8 cellular contexts compared by ENCODE assay signal in genomic region chr10:119131512-119132240, GRCh38. TPM values are rescaled to one million over a fixed set of nuclear protein-coding genes. Genes with fewer than 3 reads are reported as not detected.
DNase-seq lines count a peak whose midpoint lies in the region; ATAC-seq and TF ChIP-seq lines count a peak whose summit lies in the region.

No MANE protein-coding gene starts in this region.

- peaks cover 44% of the 10 kb centered on the region for H3K4me1 Mint-ChIP-seq in activated naive CD4-positive, alpha-beta T cell treated with anti-CD3 and anti-CD28 coated beads for 36 hours (ENCODE audit: low read depth)
- peaks cover 26 to 40% of the 10 kb centered on the region in 2 donors for H3K4me1 Mint-ChIP-seq in stimulated activated naive B cell treated with anti-CD40 and anti-IgM and Interleukin-4, amounts not matched to agents 10 μg/mL and 1 μg/mL and 100 μg/mL, for 72 hours

- peak; percentile 37 for DNase-seq in NCI-H2029 treated with DMSO at 0.1 percent for 48 hours (lab: John Stamatoyannopoulos, UW)
- DNase-seq in activated naive CD4-positive, alpha-beta T cell treated with anti-CD3 and anti-CD28 coated beads for 36 hours: peak; percentile 80
- peak; percentile 51 for DNase-seq in inferior parietal cortex (ENCODE audit: extremely low spot score)
- DNase-seq in stimulated activated naive B cell treated with anti-CD40 and anti-IgM and Interleukin-4, amounts not matched to agents 10 μg/mL and 1 μg/mL and 100 μg/mL, for 72 hours: peak; percentile 24
- no peak for DNase-seq in DMS 273 (lab: John Stamatoyannopoulos, UW; ENCODE audit: unreplicated experiment)

- H3K4me1 ChIP-seq in DOHH2 (ENCODE audit: control insufficient read depth, low read length): peaks cover 30% of the 10 kb centered on the region

- no peaks in the 10 kb centered on the region for H3K9me3 ChIP-seq in DOHH2 (ENCODE audit: control insufficient read depth, insufficient read depth, low read length)

- H3K27ac Mint-ChIP-seq in activated naive CD4-positive, alpha-beta T cell treated with anti-CD3 and anti-CD28 coated beads for 36 hours: peak overlapping the region; percentile 99
- H3K27ac Mint-ChIP-seq in stimulated activated naive B cell treated with anti-CD40 and anti-IgM and Interleukin-4, amounts not matched to agents 10 μg/mL and 1 μg/mL and 100 μg/mL, for 72 hours: peak overlapping the region; percentile 92

- H3K27ac ChIP-seq in DOHH2 (ENCODE audit: low read depth, low read length): peak overlapping the region; percentile 36

- ATAC-seq in GM21717 (IDR thresholded peaks at IDR 0.05; ENCODE audit: unreplicated experiment) (peak; percentile 64), GM18870 (IDR thresholded peaks at IDR 0.05; ENCODE audit: unreplicated experiment) (no peak)
- ATAC-seq in stimulated activated naive B cell treated with anti-CD40 and anti-IgM and Interleukin-4, amounts not matched to agents 10 μg/mL and 1 μg/mL and 100 μg/mL, for 72 hours (replicated peaks): peak; percentile 92 to 93

- H3K79me2 ChIP-seq in DOHH2 (ENCODE audit: control insufficient read depth, low read length): no peaks in the 10 kb centered on the region

- peak overlapping the region; percentile 52 for H3K4me2 ChIP-seq in DOHH2 (ENCODE audit: low read length)

- intact Hi-C loops in activated naive CD4-positive, alpha-beta T cell treated with anti-CD3 and anti-CD28 coated beads for 36 hours (cut with micrococcal nuclease): loop anchor here (1.0 to 2.0 kb wide), 11 partner anchors 27 to 376 kb away; partner anchors contain the start of genes DENND10, EIF3A, PRDX3 and SFXN4

- H3K9me3 Mint-ChIP-seq in activated naive CD4-positive, alpha-beta T cell treated with anti-CD3 and anti-CD28 coated beads for 36 hours: no peaks in the 10 kb centered on the region
- peaks cover 0 to 3% of the 10 kb centered on the region in 2 donors for H3K9me3 Mint-ChIP-seq in stimulated activated naive B cell treated with anti-CD40 and anti-IgM and Interleukin-4, amounts not matched to agents 10 μg/mL and 1 μg/mL and 100 μg/mL, for 72 hours

- H3K36me3 ChIP-seq in DOHH2 (ENCODE audit: control insufficient read depth, low read length): peaks cover 37% of the 10 kb centered on the region

- H3K36me3 Mint-ChIP-seq in activated naive CD4-positive, alpha-beta T cell treated with anti-CD3 and anti-CD28 coated beads for 36 hours (ENCODE audit: low read depth): peaks cover 33% of the 10 kb centered on the region
- H3K36me3 Mint-ChIP-seq in stimulated activated naive B cell treated with anti-CD40 and anti-IgM and Interleukin-4, amounts not matched to agents 10 μg/mL and 1 μg/mL and 100 μg/mL, for 72 hours: peaks cover 42 to 57% of the 10 kb centered on the region in 2 donors

- CTCF ChIA-PET in activated naive CD4-positive, alpha-beta T cell treated with anti-CD3 and anti-CD28 coated beads for 36 hours (lab: Charles Lee): interaction anchor here (0.7 to 1.2 kb wide), 5 partner anchors 25 to 66 kb away, joined by 3 to 5 read pairs (median 3); partner anchors contain the start of gene EIF3A

- no peaks in the 10 kb centered on the region for H3K27me3 ChIP-seq in DOHH2 (ENCODE audit: control insufficient read depth, low read length)

- peak overlapping the region; percentile 40 for H3K4me3 ChIP-seq in DOHH2 (ENCODE audit: low read length)

- no peaks in the 10 kb centered on the region for H3K9me2 ChIP-seq in DOHH2 (replicated peaks; ENCODE audit: control insufficient read depth, low read length)

- TF ChIP-seq CTCF in DOHH2 (IDR thresholded peaks at IDR 0.05; ENCODE audit: low read depth, low read length, poor library complexity, severe bottlenecking): no peak

- no peaks in the 10 kb centered on the region for H3K27me3 Mint-ChIP-seq in activated naive CD4-positive, alpha-beta T cell treated with anti-CD3 and anti-CD28 coated beads for 36 hours (ENCODE audit: low read depth)
- no peaks in the 10 kb centered on the region for H3K27me3 Mint-ChIP-seq in stimulated activated naive B cell treated with anti-CD40 and anti-IgM and Interleukin-4, amounts not matched to agents 10 μg/mL and 1 μg/mL and 100 μg/mL, for 72 hours

- H4K20me1 ChIP-seq in DOHH2 (ENCODE audit: control insufficient read depth, insufficient read depth, low read depth, low read length): no peaks in the 10 kb centered on the region

- H3K4me3 Mint-ChIP-seq in activated naive CD4-positive, alpha-beta T cell treated with anti-CD3 and anti-CD28 coated beads for 36 hours: peak overlapping the region; percentile 80
- peak overlapping the region; percentile 78 to 82 for H3K4me3 Mint-ChIP-seq in stimulated activated naive B cell treated with anti-CD40 and anti-IgM and Interleukin-4, amounts not matched to agents 10 μg/mL and 1 μg/mL and 100 μg/mL, for 72 hours

- no peaks in the 10 kb centered on the region; the same call in 1 of the 2 replicates for H3F3A ChIP-seq in DOHH2 (ENCODE audit: control insufficient read depth, insufficient read depth)

RNA-seq across cellular contexts. Expression of gene DENND10, which starts 27.8 kb away (rescaled TPM):
- 10 to 100 TPM; 16.9 to 17.6 TPM for total RNA-seq in activated naive CD4-positive, alpha-beta T cell treated with anti-CD3 and anti-CD28 coated beads for 36 hours

RNA-seq across cellular contexts. Expression of gene SFXN4, which starts 33.8 kb away (rescaled TPM):
- total RNA-seq in activated naive CD4-positive, alpha-beta T cell treated with anti-CD3 and anti-CD28 coated beads for 36 hours: 10 to 100 TPM; 46.1 to 51.7 TPM

RNA-seq across cellular contexts. Expression of gene PRDX3, which starts 46.9 kb away (rescaled TPM):
- total RNA-seq in activated naive CD4-positive, alpha-beta T cell treated with anti-CD3 and anti-CD28 coated beads for 36 hours: 100 to 1,000 TPM; 215 to 216 TPM

RNA-seq across cellular contexts. Expression of gene EIF3A, which starts 51.1 kb away (rescaled TPM):
- total RNA-seq in activated naive CD4-positive, alpha-beta T cell treated with anti-CD3 and anti-CD28 coated beads for 36 hours: 100 to 1,000 TPM; 113 to 120 TPM
